Comparison of ENCODE assay signal across 24 cellular contexts in the genomic region with DNA sequence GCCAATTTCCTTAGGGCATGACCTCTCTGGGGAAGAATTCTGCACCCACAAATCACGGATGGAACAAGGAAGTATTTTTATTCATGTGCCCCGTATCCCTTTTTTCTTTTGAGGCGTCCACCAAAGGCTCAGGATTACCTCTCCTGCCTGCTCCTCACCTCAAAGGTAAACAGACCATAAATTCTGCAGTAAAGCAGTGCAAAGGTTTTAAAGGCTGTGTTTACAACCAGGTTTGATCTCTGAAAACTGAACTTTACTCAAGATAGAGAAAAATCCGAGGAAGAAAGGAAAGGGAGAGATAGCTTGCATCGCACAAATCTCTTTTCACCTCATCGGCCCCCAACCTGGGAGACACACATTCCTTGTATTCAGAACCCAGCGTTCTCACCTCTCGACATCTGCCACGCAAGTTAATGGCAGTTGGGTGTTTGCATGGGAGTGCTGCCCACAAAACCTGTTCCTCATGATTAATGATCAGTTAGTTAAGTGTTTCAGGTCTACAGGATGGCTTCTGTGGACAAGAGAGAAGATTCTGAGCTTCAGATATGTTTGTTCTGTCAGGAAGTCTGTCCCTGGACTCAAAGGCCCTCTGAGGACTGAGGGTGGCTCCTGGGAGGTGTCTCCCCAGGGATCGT.
DNase-seq lines count a peak whose midpoint lies in the region; ATAC-seq and TF ChIP-seq lines count a peak whose summit lies in the region.
"Had no signal": no experiment of that assay in that cellular context is flagged by ENCODE, and none has a peak within 500 bp of the region (broad histone marks: within the 10 kb centered on the region; RNA-seq: fewer than 3 reads in every experiment).

No MANE protein-coding gene starts in this region.

- no peaks in the 10 kb centered on the region for H3K79me1 ChIP-seq in IMR-90 (ENCODE audit: low read depth in 1 of 2, low read length in 2 of 2)
- no peaks in the 10 kb centered on the region for H3K79me1 ChIP-seq in mesendoderm (ENCODE audit: low read length)

- ATAC-seq in IMR-90 (ENCODE audit: low read depth) = no peak
- ATAC-seq: heart left ventricle; stimulated activated naive CD8-positive, alpha-beta T cell treated with anti-CD3 and anti-CD28 coated beads, Interleukin-15, amount 100 ng/mL, for 72 hours had no signal

- H3K27me3 ChIP-seq in IMR-90 (ENCODE audit: control insufficient read depth, insufficient read depth, low read length) (peaks cover 42% of the 10 kb centered on the region), mesendoderm (ENCODE audit: insufficient read depth, low read length, poor library complexity) (no peaks in the 10 kb centered on the region), transverse colon (no peaks in the 10 kb centered on the region)
- H3K27me3 ChIP-seq: heart left ventricle, ovary, right atrium auricular region, thyroid gland had no signal

- no peak for DNase-seq in IMR-90
- peak; percentile 23 for DNase-seq in mesendoderm
- DNase-seq in transverse colon = peak; percentile 38
- DNase-seq in SKM-1 treated with dmso at 0.1 percent for 144 hours (lab: John Stamatoyannopoulos, UW; ENCODE audit: unreplicated experiment) = no peak
- no peak for DNase-seq in activated T-cell treated with anti-CD3 and anti-CD28 coated beads, Interleukin-2, amount 50 U/mL, for 48 hours
- no peak for DNase-seq in activated CD4-positive, alpha-beta T cell treated with anti-CD3 and anti-CD28 coated beads, Interleukin-2, amount 50 U/mL, for 4 hours
- DNase-seq: activated CD4-positive, alpha-beta memory T cell treated with anti-CD3 and anti-CD28 coated beads for 36 hours; activated naive CD4-positive, alpha-beta T cell treated with Interleukin-2 at 50 U/mL for 16 hours; dermis blood vessel endothelial cell; esophagus squamous epithelium; foreskin melanocyte; heart left ventricle; kidney; NCI-H2107; NCI-H345; OCI-M1; ovary; stimulated activated CD8-positive, alpha-beta memory T cell treated with anti-CD3 and anti-CD28 coated beads, Interleukin-4, amount 100 ng/mL, for 48 hours; stimulated activated naive CD8-positive, alpha-beta T cell treated with anti-CD3 and anti-CD28 coated beads, Interleukin-15, amount 100 ng/mL, for 72 hours; thyroid gland had no signal

- H2BK120ac ChIP-seq in IMR-90 (ENCODE audit: low read depth, low read length) (no peak overlapping the region), mesendoderm (ENCODE audit: low read depth, low read length) (no peak overlapping the region)

- no peak for TF ChIP-seq EP300 in transverse colon (IDR thresholded peaks at IDR 0.05; ENCODE audit: low read depth)

- H3K9me1 ChIP-seq in IMR-90 (ENCODE audit: insufficient read depth, low read length) = no peaks in the 10 kb centered on the region; the same call in 1 of the 2 replicates

- no peaks in the 10 kb centered on the region for H3K79me2 ChIP-seq in mesendoderm (ENCODE audit: control insufficient read depth, insufficient read depth, low read length)

- no peak overlapping the region for H3K9ac ChIP-seq in IMR-90 (ENCODE audit: low read depth, low read length)
- H3K9ac ChIP-seq in mesendoderm (ENCODE audit: low read length) = no peak overlapping the region

- H4K5ac ChIP-seq in IMR-90 (ENCODE audit: low read depth, low read length) (no peak overlapping the region), mesendoderm (ENCODE audit: low read length) (no peak overlapping the region)

- H3K4me3 ChIP-seq in IMR-90 (ENCODE audit: insufficient read depth, low read depth, low read length) (no peak overlapping the region), mesendoderm (ENCODE audit: low read length) (no peak overlapping the region), transverse colon (peak overlapping the region in 1 of 4 donors; percentile 20)
- H3K4me3 ChIP-seq: esophagus squamous epithelium, heart left ventricle, lung, ovary, right atrium auricular region, thyroid gland had no signal

- H3K4me2 ChIP-seq in IMR-90 (ENCODE audit: low read depth, low read length) = no peak overlapping the region
- H3K4me2 ChIP-seq in mesendoderm (ENCODE audit: low read length) = no peak overlapping the region

- CTCF ChIA-PET in IMR-90 (lab: Yijun Ruan, JAX) = no interaction called here

- no TSS peak for BruUV-seq in IMR-90 (replicated peaks; lab: Mats Ljungman, UMichigan)

- H2BK15ac ChIP-seq in IMR-90 (ENCODE audit: low read depth, low read length) (no peak overlapping the region), mesendoderm (replicated peaks; ENCODE audit: low read depth) (no peak overlapping the region)

- H3K36me3 ChIP-seq in IMR-90 (ENCODE audit: control insufficient read depth, insufficient read depth, low read length) = no peaks in the 10 kb centered on the region
- H3K36me3 ChIP-seq in mesendoderm (ENCODE audit: control insufficient read depth, insufficient read depth, low read length) = no peaks in the 10 kb centered on the region
- no peaks in the 10 kb centered on the region for H3K36me3 ChIP-seq in transverse colon
- H3K36me3 ChIP-seq: esophagus squamous epithelium, heart left ventricle, ovary, right atrium auricular region, thyroid gland had no signal

- no peaks in the 10 kb centered on the region for H3K9me3 ChIP-seq in IMR-90 (ENCODE audit: control insufficient read depth, insufficient read depth, low read length)
- H3K9me3 ChIP-seq in transverse colon = no peaks in the 10 kb centered on the region
- H3K9me3 ChIP-seq: esophagus squamous epithelium, heart left ventricle, ovary, right atrium auricular region, thyroid gland had no signal

- H2AFZ ChIP-seq in IMR-90 (replicated peaks; ENCODE audit: low read length, poor library complexity) = no peak overlapping the region

- no CpG with 5 or more reads among the region's 10 CpGs for WGBS in IMR-90 (ENCODE audit: extremely low coverage in 2 of 2, insufficient read length in 1 of 2), 2 experiments
- no CpG with 5 or more reads among the region's 10 CpGs for WGBS in mesendoderm (ENCODE audit: extremely low coverage, insufficient coverage, low lambda C conversion rate)
- 36 to 45% methylated on average over 4 to 10 of the region's 10 CpGs for WGBS in transverse colon (ENCODE audit: low coverage in 1 of 2), 2 donors

- H3K23ac ChIP-seq in IMR-90 (ENCODE audit: low read depth, low read length) (no peak overlapping the region), mesendoderm (ENCODE audit: low read length) (no peak overlapping the region)

- no peak for TF ChIP-seq RAD21 in IMR-90 (IDR thresholded peaks at IDR 0.05; ENCODE audit: low read length)

- no peak overlapping the region for H2AK5ac ChIP-seq in IMR-90 (ENCODE audit: low read depth, low read length)
- no peak overlapping the region for H2AK5ac ChIP-seq in mesendoderm (ENCODE audit: low read length)

- H4K8ac ChIP-seq in IMR-90 (ENCODE audit: low read depth in 2 of 2, low read length in 2 of 2) = no peak overlapping the region
- H4K8ac ChIP-seq in mesendoderm (ENCODE audit: low read depth, low read length) = no peak overlapping the region

- in situ Hi-C loops in IMR-90 (cut with MboI; ENCODE audit: low sequenced_read_pairs) = no loop called here
- in situ Hi-C loops in transverse colon (cut with MboI; ENCODE audit: low pct_ligation_motif_present in 1 of 4, low pct_unique_long_range_greater_than_20kb in 1 of 4, low sequenced_read_pairs in 3 of 4) = no loop called here

- H3K56ac ChIP-seq in IMR-90 (ENCODE audit: extremely low read depth, insufficient read depth, low read length) = no peak overlapping the region
- no peak overlapping the region for H3K56ac ChIP-seq in mesendoderm (ENCODE audit: low read length)

- no peaks in the 10 kb centered on the region for H4K20me1 ChIP-seq in IMR-90 (ENCODE audit: insufficient read depth, low read length)

- H3K18ac ChIP-seq in IMR-90 (ENCODE audit: low read depth, low read length) (no peak overlapping the region), mesendoderm (ENCODE audit: low read length) (no peak overlapping the region)

- TF ChIP-seq POLR2A in IMR-90 (IDR thresholded peaks at IDR 0.05; ENCODE audit: low read depth, low read length) (no peak), transverse colon (IDR thresholded peaks at IDR 0.05) (no peak)

- TF ChIP-seq CTCF in IMR-90 (conservative IDR thresholded peaks at IDR 0.05; ENCODE audit: low read depth, low read length) = no peak
- TF ChIP-seq CTCF in VCaP (conservative IDR thresholded peaks at IDR 0.05) = no peak
- TF ChIP-seq CTCF in transverse colon (IDR thresholded peaks at IDR 0.05) = no peak

- H2AK9ac ChIP-seq in IMR-90 (replicated peaks; ENCODE audit: low read depth, low read length, poor library complexity) = peak overlapping the region; percentile 31

- dilution Hi-C loops in IMR-90 (cut with HindIII; ENCODE audit: low sequenced_read_pairs, unreplicated experiment) = no loop called here

- H4K91ac ChIP-seq in IMR-90 (ENCODE audit: insufficient read depth, low read depth, low read length) = no peak overlapping the region

- H2BK5ac ChIP-seq in IMR-90 (ENCODE audit: low read depth, low read length, poor library complexity, severe bottlenecking) = no peak overlapping the region
- H2BK5ac ChIP-seq in mesendoderm (ENCODE audit: low read length) = no peak overlapping the region

- no peak overlapping the region for H2BK20ac ChIP-seq in IMR-90 (ENCODE audit: low read depth, low read length)

- POLR2A ChIA-PET in IMR-90 (lab: Charles Lee; ENCODE audit: unreplicated experiment) = no interaction called here

- H3K27ac ChIP-seq in IMR-90 (ENCODE audit: insufficient read depth, low read length) (no peak overlapping the region), VCaP (peak overlapping the region; percentile 89), mesendoderm (ENCODE audit: low read depth, low read length) (no peak overlapping the region), transverse colon (peak overlapping the region; percentile 84 to 88 (median 86))
- H3K27ac ChIP-seq: esophagus squamous epithelium, heart left ventricle, HL-60, ovary, right atrium auricular region, thyroid gland had no signal

- no peak overlapping the region for H3K4ac ChIP-seq in IMR-90 (ENCODE audit: low read depth, low read length)
- H3K4ac ChIP-seq in mesendoderm (ENCODE audit: low read depth, low read length) = no peak overlapping the region

- H3K14ac ChIP-seq in IMR-90 (replicated peaks; ENCODE audit: low read depth, low read length) = no peak overlapping the region

- intact Hi-C loops in IMR-90 (cut with micrococcal nuclease) (no loop called here), transverse colon (cut with DNase I; ENCODE audit: low total_unique reads) (no loop called here)

- H3K4me1 ChIP-seq in IMR-90 (ENCODE audit: control insufficient read depth, insufficient read depth, low read length) (no peaks in the 10 kb centered on the region), mesendoderm (ENCODE audit: control insufficient read depth, low read depth, low read length) (no peaks in the 10 kb centered on the region), transverse colon (peaks cover 0 to 46% (median 27%) of the 10 kb centered on the region in 4 donors)
- H3K4me1 ChIP-seq: heart left ventricle, right atrium auricular region, thyroid gland had no signal

TF ChIP-seq in IMR-90, 13 proteins besides CTCF, POLR2A, EP300 and RAD21 (continues in another document):
- no peak for TF ChIP-seq RCOR1 (IDR thresholded peaks at IDR 0.05; ENCODE audit: insufficient replicate concordance, low read length)
- TF ChIP-seq CEBPB (IDR thresholded peaks at IDR 0.05; ENCODE audit: low read depth, low read length) = no peak
- TF ChIP-seq RFX5 (IDR thresholded peaks at IDR 0.05; ENCODE audit: low read depth, low read length) = no peak
- no peak for TF ChIP-seq MAZ (IDR thresholded peaks at IDR 0.05; ENCODE audit: borderline replicate concordance, low read depth, low read length)

Comparison
In these comparisons a context has a peak if more than half of its experiments do, and no peak if none do; other contexts are left out.
1. DNase-seq: peak in mesendoderm (single experiment) and transverse colon (single experiment); none in IMR-90 (single experiment), SKM-1 treated with dmso at 0.1 percent for 144 hours (single experiment), activated T-cell treated with anti-CD3 and anti-CD28 coated beads, Interleukin-2, amount 50 U/mL, for 48 hours (0 of 2) and activated CD4-positive, alpha-beta T cell treated with anti-CD3 and anti-CD28 coated beads, Interleukin-2, amount 50 U/mL, for 4 hours (0 of 2).
2. H3K27ac ChIP-seq: peak in VCaP (single experiment) and transverse colon (4 of 4); none in IMR-90 (single experiment) and mesendoderm (single experiment).